15 cellular contexts compared by ENCODE assay signal in the genomic region with DNA sequence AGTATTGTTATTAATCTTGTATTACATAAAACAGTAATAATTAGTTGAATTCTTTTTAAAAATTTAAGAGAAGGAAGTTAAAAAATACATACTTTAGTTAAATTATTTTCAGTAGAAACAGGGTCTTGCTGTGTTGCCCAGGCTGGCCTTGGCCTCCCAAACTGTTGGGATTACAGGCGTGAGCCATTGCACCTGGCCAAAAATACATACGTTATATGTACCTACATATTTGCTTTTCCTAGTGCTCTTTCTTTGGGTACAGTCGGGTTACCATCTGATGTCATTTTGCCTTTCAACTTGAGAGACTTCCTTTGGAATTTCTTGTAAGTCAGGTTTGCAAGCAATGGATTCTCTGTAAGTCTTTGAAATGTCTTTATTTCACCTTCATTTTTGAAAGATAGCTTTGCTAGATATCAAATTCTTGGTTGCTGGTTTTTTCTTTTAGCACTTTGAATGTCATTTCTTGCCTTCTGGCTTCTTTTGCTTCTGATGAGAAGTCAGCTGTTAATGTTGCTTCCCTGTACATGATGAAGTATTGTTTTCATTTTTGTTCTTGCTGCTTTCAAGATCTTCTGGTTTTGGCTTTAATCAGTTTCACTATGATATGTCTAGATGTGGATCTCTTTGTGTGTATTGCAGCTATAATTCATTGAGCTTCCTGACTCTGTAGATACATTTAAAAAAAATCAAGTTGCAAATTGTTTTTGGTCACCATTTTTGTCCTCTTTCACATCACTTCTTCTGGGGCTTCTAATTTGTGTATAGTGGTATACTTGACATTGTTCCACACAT.
DNase-seq lines count a peak whose midpoint lies in the region; ATAC-seq, FAIRE-seq and TF ChIP-seq lines count a peak whose summit lies in the region.
"Had no signal": no experiment of that assay in that cellular context is flagged by ENCODE, and none has a peak within 500 bp of the region (broad histone marks: within the 10 kb centered on the region; RNA-seq: fewer than 3 reads in every experiment).

No MANE protein-coding gene starts in this region.

- H3K9ac ChIP-seq in GM12878 (ENCODE audit: control insufficient read depth, insufficient read depth, low read length): no peak overlapping the region

- SMC1A ChIA-PET in GM12878 (lab: Charles Lee; ENCODE audit: uncharacterized antibody, unreplicated experiment): interaction anchor here (0.9 to 2.9 kb wide), 12 partner anchors 9 to 93 kb away, joined by 3 to 15 read pairs (median 5); a partner anchor contains a TSS

- no peaks in the 10 kb centered on the region for H3K27me3 ChIP-seq in GM12878 (replicated peaks in 1 of 2; ENCODE audit: control insufficient read depth in 2 of 2, insufficient read depth in 2 of 2, low read length in 1 of 2)

- H3K9me3 Mint-ChIP-seq in activated CD4-positive, alpha-beta T cell treated with anti-CD3 and anti-CD28 coated beads, Interleukin-2, amount 10 ng/mL, durations not matched to agents 24 days and 14 days: no peaks in the 10 kb centered on the region
- H3K9me3 Mint-ChIP-seq: T-cell had no signal

- POLR2A ChIA-PET in GM12878 (lab: Charles Lee): interaction anchor here (0.6 to 1.4 kb wide), 7 partner anchors 25 to 85 kb away, joined by 3 to 7 read pairs (median 5); a partner anchor contains a TSS

- H3K9me3 ChIP-seq in GM12878 (replicated peaks; ENCODE audit: control insufficient read depth, insufficient read depth, low read length): peaks cover 7% of the 10 kb centered on the region; the same call in 2 of the 3 replicates
- H3K9me3 ChIP-seq: A549 had no signal

- peaks cover 38% of the 10 kb centered on the region for H3K79me2 ChIP-seq in GM12878 (ENCODE audit: control insufficient read depth, insufficient read depth, low read length)

- intact Hi-C loops in activated CD4-positive, alpha-beta T cell treated with anti-CD3 and anti-CD28 coated beads, Interleukin-2, amount 10 ng/mL, durations not matched to agents 24 days and 14 days (cut with micrococcal nuclease): loop anchor here (1.0 kb wide), 1 partner anchor 84 kb away; a partner anchor contains a TSS
- intact Hi-C loops in GM12878 (cut with micrococcal nuclease; ENCODE audit: unreplicated experiment): loop anchor here (2.0 kb wide), 1 partner anchor 85 kb away; a partner anchor contains a TSS

- H3K4me2 ChIP-seq in GM12878 (ENCODE audit: control insufficient read depth, insufficient read depth): peak overlapping the region; percentile 55
- H3K4me2 ChIP-seq: A549 had no signal

- TF ChIP-seq EP300 in GM12878 (IDR thresholded peaks at IDR 0.05; ENCODE audit: borderline replicate concordance in 1 of 2, control insufficient read depth in 1 of 2, low read depth in 2 of 2, low read length in 2 of 2): no peak

- H3K27ac ChIP-seq in GM12878 (ENCODE audit: control insufficient read depth, insufficient read depth): peak overlapping the region; percentile 74
- H3K27ac ChIP-seq: A549 had no signal

- RAD21 ChIA-PET in GM12878 (lab: Charles Lee; ENCODE audit: unreplicated experiment): interaction anchor here (0.9 to 1.5 kb wide), 7 partner anchors 20 to 94 kb away, joined by 3 to 5 read pairs (median 3); a partner anchor contains a TSS

- H3K36me3 ChIP-seq in GM12878 (ENCODE audit: control insufficient read depth in 2 of 2, insufficient read depth in 2 of 2, low read length in 1 of 2): peaks cover 0 to 3% of the 10 kb centered on the region in 2 experiments; a peak in 2 of 4 replicates

- in situ Hi-C loops in GM12878 (cut with MboI): no loop called here

- no peak overlapping the region for H3K4me3 ChIP-seq in GM12878
- H3K4me3 ChIP-seq: A549 had no signal

- peak; percentile 93 for FAIRE-seq in GM12878 (lab: Jason Lieb, UNC)
- FAIRE-seq: A549 had no signal

- peaks cover 9% of the 10 kb centered on the region for H3K36me3 Mint-ChIP-seq in activated CD4-positive, alpha-beta T cell treated with anti-CD3 and anti-CD28 coated beads, Interleukin-2, amount 10 ng/mL, durations not matched to agents 24 days and 14 days (ENCODE audit: low read depth)

- H3K27ac Mint-ChIP-seq in activated CD4-positive, alpha-beta T cell treated with anti-CD3 and anti-CD28 coated beads, Interleukin-2, amount 10 ng/mL, durations not matched to agents 24 days and 14 days: peak overlapping the region; percentile 86
- H3K27ac Mint-ChIP-seq: T-cell had no signal

- no peak for TF ChIP-seq POLR2A in GM12878 (IDR thresholded peaks at IDR 0.05; ENCODE audit: low read depth, low read length)

- peak overlapping the region; percentile 51 for H3K4me3 Mint-ChIP-seq in activated CD4-positive, alpha-beta T cell treated with anti-CD3 and anti-CD28 coated beads, Interleukin-2, amount 10 ng/mL, durations not matched to agents 24 days and 14 days
- H3K4me3 Mint-ChIP-seq: T-cell had no signal

- no peak for TF ChIP-seq RAD21 in GM12878 (IDR thresholded peaks at IDR 0.05; ENCODE audit: insufficient read depth, low read depth, low read length)

- DNase-seq in activated CD4-positive, alpha-beta T cell treated with anti-CD3 and anti-CD28 coated beads, Interleukin-2, amount 10 ng/mL, durations not matched to agents 24 days and 14 days: no peak
- no peak for DNase-seq in activated CD4-positive, alpha-beta T cell treated with anti-CD3 and anti-CD28 coated beads, Interleukin-2, amount 50 U/mL, for 48 hours
- DNase-seq in GM12878 (ENCODE audit: low read depth, low spot score) (peak; percentile 62), NCI-H524 treated with DMSO at 0.1 percent for 48 hours (lab: John Stamatoyannopoulos, UW) (no peak), HT-29 (ENCODE audit: low spot score) (no peak)
- DNase-seq: activated CD8-positive, alpha-beta memory T cell treated with anti-CD3 and anti-CD28 coated beads, Interleukin-2, amount 50 U/mL, for 48 hours; central memory CD4-positive, alpha-beta T cell; NCI-H1105 treated with DMSO at 0.1 percent for 48 hours; NK-92 treated with Interleukin-12 subunit alpha and Interleukin-12 subunit beta, amount 100 ng/mL, for 24 hours; stimulated activated CD4-positive, alpha-beta T cell treated with anti-CD3 and anti-CD28 coated beads, Interleukin-2, amount 100 ng/mL, for 24 hours; T-cell had no signal

- 33% methylated on average over 3 of the region's 3 CpGs for WGBS in GM12878 (ENCODE audit: insufficient coverage, insufficient replicate concordance, low lambda C conversion rate, missing lambda C conversion rate)

- no peaks in the 10 kb centered on the region for H4K20me1 ChIP-seq in GM12878 (ENCODE audit: control insufficient read depth, insufficient read depth)

- BruUV-seq in GM12878 (replicated peaks; lab: Mats Ljungman, UMichigan): no TSS peak

- H3K27me3 Mint-ChIP-seq in activated CD4-positive, alpha-beta T cell treated with anti-CD3 and anti-CD28 coated beads, Interleukin-2, amount 10 ng/mL, durations not matched to agents 24 days and 14 days: no peaks in the 10 kb centered on the region
- H3K27me3 Mint-ChIP-seq: T-cell had no signal

- peaks cover 18% of the 10 kb centered on the region for H3K4me1 ChIP-seq in GM12878 (ENCODE audit: control insufficient read depth, insufficient read depth, low read length)

- CTCF ChIA-PET in GM12878 (lab: Yijun Ruan, JAX): interaction anchor here (1.0 to 2.4 kb wide), 8 partner anchors 9 to 104 kb away, joined by 3 to 10 read pairs (median 4); no protein-coding TSS in a partner anchor

- peaks cover 14% of the 10 kb centered on the region for H3K4me1 Mint-ChIP-seq in activated CD4-positive, alpha-beta T cell treated with anti-CD3 and anti-CD28 coated beads, Interleukin-2, amount 10 ng/mL, durations not matched to agents 24 days and 14 days

- no peak overlapping the region for H2AFZ ChIP-seq in GM12878 (ENCODE audit: control insufficient read depth, low read depth, low read length)

- TF ChIP-seq CTCF in GM12878 (IDR thresholded peaks at IDR 0.05 in 2 of 3, conservative IDR thresholded peaks at IDR 0.05 in 1 of 3; ENCODE audit: control insufficient read depth in 2 of 3, extremely low read depth in 1 of 3, insufficient read depth in 1 of 3, low read depth in 3 of 3, low read length in 3 of 3): no peak

- ATAC-seq in GM19463 (IDR thresholded peaks at IDR 0.05; ENCODE audit: unreplicated experiment) (peak; percentile 69), HG03097 (IDR thresholded peaks at IDR 0.05; ENCODE audit: low FRiP score, unreplicated experiment) (peak; percentile 66), GM12878 (peak; percentile 96), GM21526 (IDR thresholded peaks at IDR 0.05; ENCODE audit: low FRiP score, unreplicated experiment) (no peak)
- ATAC-seq: A549, T-cell had no signal

TF ChIP-seq in GM12878, 131 proteins besides CTCF, POLR2A, EP300 and RAD21 (continues in another document):
- TF ChIP-seq, protein P1, sequence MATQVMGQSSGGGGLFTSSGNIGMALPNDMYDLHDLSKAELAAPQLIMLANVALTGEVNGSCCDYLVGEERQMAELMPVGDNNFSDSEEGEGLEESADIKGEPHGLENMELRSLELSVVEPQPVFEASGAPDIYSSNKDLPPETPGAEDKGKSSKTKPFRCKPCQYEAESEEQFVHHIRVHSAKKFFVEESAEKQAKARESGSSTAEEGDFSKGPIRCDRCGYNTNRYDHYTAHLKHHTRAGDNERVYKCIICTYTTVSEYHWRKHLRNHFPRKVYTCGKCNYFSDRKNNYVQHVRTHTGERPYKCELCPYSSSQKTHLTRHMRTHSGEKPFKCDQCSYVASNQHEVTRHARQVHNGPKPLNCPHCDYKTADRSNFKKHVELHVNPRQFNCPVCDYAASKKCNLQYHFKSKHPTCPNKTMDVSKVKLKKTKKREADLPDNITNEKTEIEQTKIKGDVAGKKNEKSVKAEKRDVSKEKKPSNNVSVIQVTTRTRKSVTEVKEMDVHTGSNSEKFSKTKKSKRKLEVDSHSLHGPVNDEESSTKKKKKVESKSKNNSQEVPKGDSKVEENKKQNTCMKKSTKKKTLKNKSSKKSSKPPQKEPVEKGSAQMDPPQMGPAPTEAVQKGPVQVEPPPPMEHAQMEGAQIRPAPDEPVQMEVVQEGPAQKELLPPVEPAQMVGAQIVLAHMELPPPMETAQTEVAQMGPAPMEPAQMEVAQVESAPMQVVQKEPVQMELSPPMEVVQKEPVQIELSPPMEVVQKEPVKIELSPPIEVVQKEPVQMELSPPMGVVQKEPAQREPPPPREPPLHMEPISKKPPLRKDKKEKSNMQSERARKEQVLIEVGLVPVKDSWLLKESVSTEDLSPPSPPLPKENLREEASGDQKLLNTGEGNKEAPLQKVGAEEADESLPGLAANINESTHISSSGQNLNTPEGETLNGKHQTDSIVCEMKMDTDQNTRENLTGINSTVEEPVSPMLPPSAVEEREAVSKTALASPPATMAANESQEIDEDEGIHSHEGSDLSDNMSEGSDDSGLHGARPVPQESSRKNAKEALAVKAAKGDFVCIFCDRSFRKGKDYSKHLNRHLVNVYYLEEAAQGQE (IDR thresholded peaks at IDR 0.05; ENCODE audit: low read depth, low read length): no peak
- TF ChIP-seq ZNF217 (IDR thresholded peaks at IDR 0.05): no peak; the same call in 1 of the 2 replicates
- TF ChIP-seq MTA3 (IDR thresholded peaks at IDR 0.05; ENCODE audit: borderline replicate concordance, low read length): 0 out of 2 replicates have a peak, but pooled peaks have one; percentile 60
- TF ChIP-seq BHLHE40 (IDR thresholded peaks at IDR 0.05; ENCODE audit: borderline replicate concordance in 1 of 2, low read depth in 2 of 2, low read length in 1 of 2): no peak
- TF ChIP-seq MXI1 (IDR thresholded peaks at IDR 0.05; ENCODE audit: low read depth, low read length): no peak
